ENCODE assay signal across 1 cellular context in the genomic region with DNA sequence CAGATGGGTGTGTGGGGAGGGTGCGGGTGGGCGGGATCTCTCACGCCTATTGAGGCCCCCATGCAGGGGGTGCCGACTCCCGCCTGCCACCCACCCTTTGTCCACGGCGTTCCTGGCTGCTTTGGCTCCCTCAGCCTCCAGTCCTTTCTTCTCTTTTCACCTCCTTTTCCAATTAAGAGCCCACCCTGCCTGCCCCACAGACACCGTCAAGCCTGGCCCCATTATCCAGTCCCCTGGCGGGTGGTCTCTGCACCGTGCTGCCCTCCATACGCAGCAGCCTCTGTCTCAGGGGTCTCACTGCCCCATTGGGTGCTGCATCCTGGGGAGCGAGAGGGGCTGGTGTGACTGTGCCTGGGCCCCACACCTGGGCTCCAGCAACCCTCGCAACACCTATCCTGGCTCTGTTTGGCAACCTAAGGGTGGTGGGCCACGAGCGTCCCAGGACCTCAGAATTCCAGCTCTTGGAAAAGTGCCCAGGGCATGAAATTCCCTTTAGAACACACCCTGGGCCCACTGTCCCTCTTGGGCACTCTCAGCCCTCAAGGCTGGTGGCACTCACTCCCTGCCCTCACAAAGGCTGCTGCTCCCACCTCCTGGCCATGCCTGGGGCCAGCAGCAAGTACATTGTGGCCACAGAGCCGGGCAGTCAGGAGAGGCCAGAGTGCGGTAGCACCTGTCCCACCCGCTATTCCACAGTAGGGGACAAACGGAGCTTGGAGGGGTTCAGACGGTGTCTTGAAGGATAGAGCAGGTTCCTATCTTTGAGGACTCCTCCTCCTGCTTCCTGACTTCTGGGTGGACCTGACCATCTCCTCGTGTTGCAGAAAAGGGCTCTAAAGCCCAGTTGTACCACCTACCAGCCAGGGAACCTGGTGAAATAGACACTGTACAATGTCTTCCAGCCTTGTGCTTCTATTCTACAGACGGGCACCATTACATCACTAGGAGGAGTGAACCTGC.
TF ChIP-seq lines count a peak whose summit lies in the region.

No MANE protein-coding gene starts in this region.

TF ChIP-seq in GM23338, 12 proteins besides CTCF, POLR2A, EP300 and RAD21:
- TF ChIP-seq, protein P1, sequence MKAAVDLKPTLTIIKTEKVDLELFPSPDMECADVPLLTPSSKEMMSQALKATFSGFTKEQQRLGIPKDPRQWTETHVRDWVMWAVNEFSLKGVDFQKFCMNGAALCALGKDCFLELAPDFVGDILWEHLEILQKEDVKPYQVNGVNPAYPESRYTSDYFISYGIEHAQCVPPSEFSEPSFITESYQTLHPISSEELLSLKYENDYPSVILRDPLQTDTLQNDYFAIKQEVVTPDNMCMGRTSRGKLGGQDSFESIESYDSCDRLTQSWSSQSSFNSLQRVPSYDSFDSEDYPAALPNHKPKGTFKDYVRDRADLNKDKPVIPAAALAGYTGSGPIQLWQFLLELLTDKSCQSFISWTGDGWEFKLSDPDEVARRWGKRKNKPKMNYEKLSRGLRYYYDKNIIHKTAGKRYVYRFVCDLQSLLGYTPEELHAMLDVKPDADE (IDR thresholded peaks at IDR 0.05): no peak
- no peak for TF ChIP-seq STAT1 (IDR thresholded peaks at IDR 0.05; ENCODE audit: unreplicated experiment)
- TF ChIP-seq EZH2 (IDR thresholded peaks at IDR 0.05; ENCODE audit: low read depth, unreplicated experiment): no peak
- no peak for TF ChIP-seq POLR2AphosphoS5 (IDR thresholded peaks at IDR 0.05; ENCODE audit: low read depth)
- TF ChIP-seq ZNF114 (CRISPR knock-in tag; IDR thresholded peaks at IDR 0.05): no peak
- no peak for TF ChIP-seq NANOG (IDR thresholded peaks at IDR 0.05; ENCODE audit: borderline replicate concordance)
- TF ChIP-seq JUNB (IDR thresholded peaks at IDR 0.05; ENCODE audit: unreplicated experiment): no peak
- TF ChIP-seq, protein P2, sequence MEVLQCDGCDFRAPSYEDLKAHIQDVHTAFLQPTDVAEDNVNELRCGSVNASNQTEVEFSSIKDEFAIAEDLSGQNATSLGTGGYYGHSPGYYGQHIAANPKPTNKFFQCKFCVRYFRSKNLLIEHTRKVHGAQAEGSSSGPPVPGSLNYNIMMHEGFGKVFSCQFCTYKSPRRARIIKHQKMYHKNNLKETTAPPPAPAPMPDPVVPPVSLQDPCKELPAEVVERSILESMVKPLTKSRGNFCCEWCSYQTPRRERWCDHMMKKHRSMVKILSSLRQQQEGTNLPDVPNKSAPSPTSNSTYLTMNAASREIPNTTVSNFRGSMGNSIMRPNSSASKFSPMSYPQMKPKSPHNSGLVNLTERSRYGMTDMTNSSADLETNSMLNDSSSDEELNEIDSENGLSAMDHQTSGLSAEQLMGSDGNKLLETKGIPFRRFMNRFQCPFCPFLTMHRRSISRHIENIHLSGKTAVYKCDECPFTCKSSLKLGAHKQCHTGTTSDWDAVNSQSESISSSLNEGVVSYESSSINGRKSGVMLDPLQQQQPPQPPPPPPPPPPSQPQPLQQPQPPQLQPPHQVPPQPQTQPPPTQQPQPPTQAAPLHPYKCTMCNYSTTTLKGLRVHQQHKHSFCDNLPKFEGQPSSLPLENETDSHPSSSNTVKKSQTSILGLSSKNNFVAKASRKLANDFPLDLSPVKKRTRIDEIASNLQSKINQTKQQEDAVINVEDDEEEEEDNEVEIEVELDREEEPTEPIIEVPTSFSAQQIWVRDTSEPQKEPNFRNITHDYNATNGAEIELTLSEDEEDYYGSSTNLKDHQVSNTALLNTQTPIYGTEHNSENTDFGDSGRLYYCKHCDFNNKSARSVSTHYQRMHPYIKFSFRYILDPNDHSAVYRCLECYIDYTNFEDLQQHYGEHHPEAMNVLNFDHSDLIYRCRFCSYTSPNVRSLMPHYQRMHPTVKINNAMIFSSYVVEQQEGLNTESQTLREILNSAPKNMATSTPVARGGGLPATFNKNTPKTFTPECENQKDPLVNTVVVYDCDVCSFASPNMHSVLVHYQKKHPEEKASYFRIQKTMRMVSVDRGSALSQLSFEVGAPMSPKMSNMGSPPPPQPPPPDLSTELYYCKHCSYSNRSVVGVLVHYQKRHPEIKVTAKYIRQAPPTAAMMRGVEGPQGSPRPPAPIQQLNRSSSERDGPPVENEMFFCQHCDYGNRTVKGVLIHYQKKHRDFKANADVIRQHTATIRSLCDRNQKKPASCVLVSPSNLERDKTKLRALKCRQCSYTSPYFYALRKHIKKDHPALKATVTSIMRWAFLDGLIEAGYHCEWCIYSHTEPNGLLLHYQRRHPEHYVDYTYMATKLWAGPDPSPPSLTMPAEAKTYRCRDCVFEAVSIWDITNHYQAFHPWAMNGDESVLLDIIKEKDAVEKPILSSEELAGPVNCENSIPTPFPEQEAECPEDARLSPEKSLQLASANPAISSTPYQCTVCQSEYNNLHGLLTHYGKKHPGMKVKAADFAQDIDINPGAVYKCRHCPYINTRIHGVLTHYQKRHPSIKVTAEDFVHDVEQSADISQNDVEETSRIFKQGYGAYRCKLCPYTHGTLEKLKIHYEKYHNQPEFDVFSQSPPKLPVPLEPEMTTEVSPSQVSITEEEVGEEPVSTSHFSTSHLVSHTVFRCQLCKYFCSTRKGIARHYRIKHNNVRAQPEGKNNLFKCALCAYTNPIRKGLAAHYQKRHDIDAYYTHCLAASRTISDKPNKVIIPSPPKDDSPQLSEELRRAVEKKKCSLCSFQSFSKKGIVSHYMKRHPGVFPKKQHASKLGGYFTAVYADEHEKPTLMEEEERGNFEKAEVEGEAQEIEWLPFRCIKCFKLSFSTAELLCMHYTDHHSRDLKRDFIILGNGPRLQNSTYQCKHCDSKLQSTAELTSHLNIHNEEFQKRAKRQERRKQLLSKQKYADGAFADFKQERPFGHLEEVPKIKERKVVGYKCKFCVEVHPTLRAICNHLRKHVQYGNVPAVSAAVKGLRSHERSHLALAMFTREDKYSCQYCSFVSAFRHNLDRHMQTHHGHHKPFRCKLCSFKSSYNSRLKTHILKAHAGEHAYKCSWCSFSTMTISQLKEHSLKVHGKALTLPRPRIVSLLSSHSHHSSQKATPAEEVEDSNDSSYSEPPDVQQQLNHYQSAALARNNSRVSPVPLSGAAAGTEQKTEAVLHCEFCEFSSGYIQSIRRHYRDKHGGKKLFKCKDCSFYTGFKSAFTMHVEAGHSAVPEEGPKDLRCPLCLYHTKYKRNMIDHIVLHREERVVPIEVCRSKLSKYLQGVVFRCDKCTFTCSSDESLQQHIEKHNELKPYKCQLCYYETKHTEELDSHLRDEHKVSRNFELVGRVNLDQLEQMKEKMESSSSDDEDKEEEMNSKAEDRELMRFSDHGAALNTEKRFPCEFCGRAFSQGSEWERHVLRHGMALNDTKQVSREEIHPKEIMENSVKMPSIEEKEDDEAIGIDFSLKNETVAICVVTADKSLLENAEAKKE (CRISPR knock-in tag; IDR thresholded peaks at IDR 0.05): no peak
- TF ChIP-seq, protein P3, sequence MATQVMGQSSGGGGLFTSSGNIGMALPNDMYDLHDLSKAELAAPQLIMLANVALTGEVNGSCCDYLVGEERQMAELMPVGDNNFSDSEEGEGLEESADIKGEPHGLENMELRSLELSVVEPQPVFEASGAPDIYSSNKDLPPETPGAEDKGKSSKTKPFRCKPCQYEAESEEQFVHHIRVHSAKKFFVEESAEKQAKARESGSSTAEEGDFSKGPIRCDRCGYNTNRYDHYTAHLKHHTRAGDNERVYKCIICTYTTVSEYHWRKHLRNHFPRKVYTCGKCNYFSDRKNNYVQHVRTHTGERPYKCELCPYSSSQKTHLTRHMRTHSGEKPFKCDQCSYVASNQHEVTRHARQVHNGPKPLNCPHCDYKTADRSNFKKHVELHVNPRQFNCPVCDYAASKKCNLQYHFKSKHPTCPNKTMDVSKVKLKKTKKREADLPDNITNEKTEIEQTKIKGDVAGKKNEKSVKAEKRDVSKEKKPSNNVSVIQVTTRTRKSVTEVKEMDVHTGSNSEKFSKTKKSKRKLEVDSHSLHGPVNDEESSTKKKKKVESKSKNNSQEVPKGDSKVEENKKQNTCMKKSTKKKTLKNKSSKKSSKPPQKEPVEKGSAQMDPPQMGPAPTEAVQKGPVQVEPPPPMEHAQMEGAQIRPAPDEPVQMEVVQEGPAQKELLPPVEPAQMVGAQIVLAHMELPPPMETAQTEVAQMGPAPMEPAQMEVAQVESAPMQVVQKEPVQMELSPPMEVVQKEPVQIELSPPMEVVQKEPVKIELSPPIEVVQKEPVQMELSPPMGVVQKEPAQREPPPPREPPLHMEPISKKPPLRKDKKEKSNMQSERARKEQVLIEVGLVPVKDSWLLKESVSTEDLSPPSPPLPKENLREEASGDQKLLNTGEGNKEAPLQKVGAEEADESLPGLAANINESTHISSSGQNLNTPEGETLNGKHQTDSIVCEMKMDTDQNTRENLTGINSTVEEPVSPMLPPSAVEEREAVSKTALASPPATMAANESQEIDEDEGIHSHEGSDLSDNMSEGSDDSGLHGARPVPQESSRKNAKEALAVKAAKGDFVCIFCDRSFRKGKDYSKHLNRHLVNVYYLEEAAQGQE (IDR thresholded peaks at IDR 0.05; ENCODE audit: unreplicated experiment): no peak
- no peak for TF ChIP-seq ZNF331 (CRISPR knock-in tag; IDR thresholded peaks at IDR 0.05; ENCODE audit: low read depth)
- TF ChIP-seq CREB1 (CRISPR knock-in tag; IDR thresholded peaks at IDR 0.05; ENCODE audit: low read depth): no peak
- TF ChIP-seq EZH2phosphoT487 (IDR thresholded peaks at IDR 0.05; ENCODE audit: unreplicated experiment): no peak
